19 cellular contexts compared by ENCODE assay signal in the genomic region with DNA sequence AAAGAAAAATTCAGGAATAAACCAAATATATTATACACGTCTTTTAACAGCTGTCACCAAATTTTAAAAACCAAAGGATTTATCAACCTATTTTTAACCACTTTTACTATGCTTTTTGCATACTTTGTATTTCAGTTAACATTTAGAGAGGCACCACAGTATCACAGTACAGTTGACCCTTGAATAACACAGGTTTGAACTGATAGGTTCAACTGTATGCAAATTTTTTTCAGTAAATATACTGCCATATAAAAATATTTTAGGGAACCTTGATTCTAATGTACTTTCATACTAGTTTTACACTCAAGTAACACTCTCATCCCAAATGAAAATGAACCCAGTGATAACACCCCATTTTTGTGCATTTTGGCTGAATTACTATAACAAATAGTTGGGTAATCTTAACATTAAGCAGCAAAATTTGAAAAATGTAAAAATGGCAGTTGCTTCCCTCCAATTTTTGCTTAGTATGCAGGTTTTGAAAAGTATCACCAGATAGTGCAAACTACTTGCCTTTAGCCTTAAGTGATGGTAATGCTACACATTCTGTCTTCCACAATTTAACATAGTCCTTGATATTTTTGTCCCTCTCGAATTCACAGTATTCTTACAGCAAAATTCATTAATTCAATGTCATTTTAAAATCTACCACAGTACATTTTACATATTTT. TPM values are rescaled to one million over a fixed set of nuclear protein-coding genes. Genes with fewer than 3 reads are reported as not detected.
"Had no signal": no experiment of that assay in that cellular context is flagged by ENCODE, and none has a peak within 500 bp of the region (broad histone marks: within the 10 kb centered on the region; RNA-seq: fewer than 3 reads in every experiment).

No MANE protein-coding gene starts in this region.

- H3K4me2 ChIP-seq: smooth muscle cell had no signal

- H3K4me1 ChIP-seq: colonic mucosa had no signal

- H3K36me3 ChIP-seq: colonic mucosa, ovary had no signal

- H3K9me3 ChIP-seq: colonic mucosa, heart left ventricle, mucosa of descending colon, ovary had no signal

- DNase-seq: colonic mucosa; effector CD4-positive, alpha-beta T cell; endodermal cell; foreskin melanocyte; heart left ventricle; hippocampal formation; kidney glomerular epithelial cell; mammary epithelial cell; mucosa of descending colon; naive thymus-derived CD8-positive, alpha-beta T cell; nucleus accumbens; ovary; right cardiac atrium; stimulated activated CD4-positive, alpha-beta T cell treated with anti-CD3 and anti-CD28 coated beads, Interleukin-2, amount 100 ng/mL, for 48 hours; stimulated activated naive CD4-positive, alpha-beta T cell treated with Interleukin-2 at 50 U/mL for 16 hours; trophoblast cell had no signal

- H3K27ac ChIP-seq: colonic mucosa, heart left ventricle, ovary had no signal

- FAIRE-seq: endothelial cell of umbilical vein had no signal

- H3K27me3 ChIP-seq: colonic mucosa, heart left ventricle, ovary had no signal

- ATAC-seq: heart left ventricle; mucosa of descending colon; naive thymus-derived CD8-positive, alpha-beta T cell; right cardiac atrium had no signal

- H3K4me3 ChIP-seq: colonic mucosa, heart left ventricle, mucosa of descending colon, ovary, smooth muscle cell had no signal

RNA-seq across cellular contexts. Expression of gene ADCY10, which starts 10.8 kb away (rescaled TPM):
- total RNA-seq: endothelial cell of umbilical vein, neural crest cell, smooth muscle cell had no signal
- polyA plus RNA-seq: endothelial cell of umbilical vein; naive thymus-derived CD8-positive, alpha-beta T cell; smooth muscle cell had no signal
